In the genomic region with DNA sequence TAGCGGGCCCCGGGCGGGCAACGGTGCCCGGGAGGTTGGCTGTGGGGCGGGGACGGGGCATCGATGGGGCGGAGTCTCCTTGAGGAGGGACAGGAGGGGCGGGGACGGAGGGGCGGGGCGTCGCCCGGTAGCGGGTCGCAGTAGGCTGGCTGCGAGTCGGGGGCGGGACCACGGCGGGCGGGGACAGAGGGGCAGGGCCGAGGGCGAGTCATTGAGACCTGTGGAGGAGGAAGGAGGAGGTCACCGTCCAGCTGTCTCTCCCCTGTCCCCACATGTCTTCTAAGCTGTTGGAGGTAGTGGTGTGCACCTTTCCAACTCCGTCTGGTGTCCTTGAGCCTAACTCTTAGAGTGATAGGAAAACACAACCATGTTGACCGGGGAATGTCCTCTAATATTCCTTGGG, we compare ENCODE assay signal across 8 cellular contexts. TPM values are rescaled to one million over a fixed set of nuclear protein-coding genes. Genes with fewer than 3 reads are reported as not detected.
DNase-seq lines count a peak whose midpoint lies in the region; FAIRE-seq and TF ChIP-seq lines count a peak whose summit lies in the region.

A gene (minus strand): TSS at position 54 of the 403 bp plus-strand sequence. CDS start 284 bp downstream, outside the sequence.

- H3K36me3 Mint-ChIP-seq in activated naive CD4-positive, alpha-beta T cell treated with anti-CD3 and anti-CD28 coated beads, Interleukin-2, amount 10 ng/mL, durations not matched to agents 7 days and 5 days: peaks cover 1% of the 10 kb centered on the region

- no peaks in the 10 kb centered on the region for H3K9me3 Mint-ChIP-seq in activated naive CD4-positive, alpha-beta T cell treated with anti-CD3 and anti-CD28 coated beads, Interleukin-2, amount 10 ng/mL, durations not matched to agents 7 days and 5 days

- POLR2A ChIA-PET in HEK293T (lab: Yijun Ruan, JAX): interaction anchor here (1.5 to 2.0 kb wide), 3 partner anchors 16 to 61 kb away, joined by 4 to 10 read pairs (median 5); a partner anchor contains a TSS

- peaks cover 36% of the 10 kb centered on the region for H3K4me1 Mint-ChIP-seq in activated naive CD4-positive, alpha-beta T cell treated with anti-CD3 and anti-CD28 coated beads, Interleukin-2, amount 10 ng/mL, durations not matched to agents 7 days and 5 days

- peak within 1 kb of the TSS; percentile 88 for H3K9ac ChIP-seq in SK-N-MC (ENCODE audit: insufficient read length)
- peak within 1 kb of the TSS; percentile 77 to 92 (median 82) for H3K9ac ChIP-seq in subcutaneous abdominal adipose tissue (ENCODE audit: low read length in 5 of 5)

- TF ChIP-seq CTCF in neutrophil (IDR thresholded peaks at IDR 0.05): no peak

- H3K4me3 ChIP-seq in SK-N-MC (peak within 1 kb of the TSS; percentile 97), neutrophil (ENCODE audit: low read depth in 1 of 2, low read length in 1 of 2) (peak within 1 kb of the TSS; percentile 95 to 99), subcutaneous abdominal adipose tissue (ENCODE audit: low read depth in 1 of 5, low read length in 5 of 5) (peak within 1 kb of the TSS; percentile 87 to 95 (median 88))

- no peaks in the 10 kb centered on the region for H3K27me3 ChIP-seq in neutrophil
- no peaks in the 10 kb centered on the region for H3K27me3 ChIP-seq in subcutaneous abdominal adipose tissue (ENCODE audit: control insufficient read depth in 5 of 5, insufficient read depth in 4 of 5, low read length in 5 of 5)

- H3K9me3 ChIP-seq in SK-N-MC (ENCODE audit: low read depth, low read length) (no peaks in the 10 kb centered on the region), neutrophil (no peaks in the 10 kb centered on the region), subcutaneous abdominal adipose tissue (ENCODE audit: control insufficient read depth in 5 of 5, low read length in 5 of 5) (no peaks in the 10 kb centered on the region)

- H3K27ac Mint-ChIP-seq in activated naive CD4-positive, alpha-beta T cell treated with anti-CD3 and anti-CD28 coated beads, Interleukin-2, amount 10 ng/mL, durations not matched to agents 7 days and 5 days: peak within 1 kb of the TSS; percentile 96

- H3K4me1 ChIP-seq in neutrophil (ENCODE audit: control insufficient read depth in 1 of 2, insufficient read depth in 1 of 2, low read depth in 1 of 2, low read length in 1 of 2): peaks cover 21 to 26% of the 10 kb centered on the region in 2 experiments
- peaks cover 3 to 42% (median 30%) of the 10 kb centered on the region in 5 donors for H3K4me1 ChIP-seq in subcutaneous abdominal adipose tissue (ENCODE audit: control insufficient read depth in 5 of 5, insufficient read depth in 5 of 5, low read length in 5 of 5)

- H3K27me3 Mint-ChIP-seq in activated naive CD4-positive, alpha-beta T cell treated with anti-CD3 and anti-CD28 coated beads, Interleukin-2, amount 10 ng/mL, durations not matched to agents 7 days and 5 days: peaks cover 18% of the 10 kb centered on the region

- no peak for FAIRE-seq in frontal cortex (lab: Jason Lieb, UNC)

- H3K27ac ChIP-seq in SK-N-MC: peak within 1 kb of the TSS; percentile 93
- H3K27ac ChIP-seq in neutrophil: peak within 1 kb of the TSS; percentile 91
- peak within 1 kb of the TSS; percentile 96 for H3K27ac ChIP-seq in subcutaneous abdominal adipose tissue (ENCODE audit: low read depth, low read length)

- no peaks in the 10 kb centered on the region for H3K36me3 ChIP-seq in SK-N-MC (ENCODE audit: insufficient read depth, low read length)
- peaks cover 5% of the 10 kb centered on the region for H3K36me3 ChIP-seq in neutrophil
- peaks cover 0 to 22% (median 20%) of the 10 kb centered on the region in 5 donors for H3K36me3 ChIP-seq in subcutaneous abdominal adipose tissue (ENCODE audit: control insufficient read depth in 5 of 5, insufficient read depth in 5 of 5, low read length in 5 of 5)

- CTCF ChIA-PET in HEK293T (lab: Yijun Ruan, JAX): no interaction called here
- CTCF ChIA-PET in activated naive CD4-positive, alpha-beta T cell treated with anti-CD3 and anti-CD28 coated beads, Interleukin-2, amount 10 ng/mL, durations not matched to agents 7 days and 5 days (lab: Charles Lee): interaction anchor here (1.5 kb wide), 1 partner anchor 513 kb away, joined by 4 read pairs; no protein-coding TSS in a partner anchor

- peak; percentile 100 for DNase-seq in GM03348 (ENCODE audit: low spot score)
- peak; percentile 99 for DNase-seq in HEK293T (ENCODE audit: extremely low spot score)
- peak; percentile 88 for DNase-seq in MV-4-11 (lab: John Stamatoyannopoulos, UW)
- DNase-seq in SK-N-MC (ENCODE audit: low read depth, low spot score): peak; percentile 37
- peak; percentile 98 for DNase-seq in activated naive CD4-positive, alpha-beta T cell treated with anti-CD3 and anti-CD28 coated beads, Interleukin-2, amount 10 ng/mL, durations not matched to agents 7 days and 5 days
- DNase-seq in frontal cortex (ENCODE audit: low spot score in 2 of 2): peak; percentile 100

- H3K4me3 Mint-ChIP-seq in activated naive CD4-positive, alpha-beta T cell treated with anti-CD3 and anti-CD28 coated beads, Interleukin-2, amount 10 ng/mL, durations not matched to agents 7 days and 5 days: peak within 1 kb of the TSS; percentile 96

TF ChIP-seq in HEK293T, 16 proteins besides CTCF, POLR2A, EP300 and RAD21:
- TF ChIP-seq, protein P1, sequence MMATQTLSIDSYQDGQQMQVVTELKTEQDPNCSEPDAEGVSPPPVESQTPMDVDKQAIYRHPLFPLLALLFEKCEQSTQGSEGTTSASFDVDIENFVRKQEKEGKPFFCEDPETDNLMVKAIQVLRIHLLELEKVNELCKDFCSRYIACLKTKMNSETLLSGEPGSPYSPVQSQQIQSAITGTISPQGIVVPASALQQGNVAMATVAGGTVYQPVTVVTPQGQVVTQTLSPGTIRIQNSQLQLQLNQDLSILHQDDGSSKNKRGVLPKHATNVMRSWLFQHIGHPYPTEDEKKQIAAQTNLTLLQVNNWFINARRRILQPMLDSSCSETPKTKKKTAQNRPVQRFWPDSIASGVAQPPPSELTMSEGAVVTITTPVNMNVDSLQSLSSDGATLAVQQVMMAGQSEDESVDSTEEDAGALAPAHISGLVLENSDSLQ (IDR thresholded peaks at IDR 0.05): peak; percentile 55; the same call in 1 of the 2 replicates
- no peak for TF ChIP-seq ZNF384 (IDR thresholded peaks at IDR 0.05)
- TF ChIP-seq ELF4 (IDR thresholded peaks at IDR 0.05): peak; percentile 22; the same call in 1 of the 2 replicates

RNA-seq across cellular contexts. Expression of the gene that starts here (rescaled TPM):
- total RNA-seq in frontal cortex: 12.2 TPM

Comparison
In these comparisons a context has a peak if more than half of its experiments do, and no peak if none do; other contexts are left out.
1. Peak in every context shown above with its lines: DNase-seq, H3K4me3 ChIP-seq and H3K27ac ChIP-seq.
2. DNase-seq: peak in every context shown above with its lines; median percentile 100 in GM03348; 100 in frontal cortex; 99 in HEK293T; 98 in activated naive CD4-positive, alpha-beta T cell treated with anti-CD3 and anti-CD28 coated beads, Interleukin-2, amount 10 ng/mL, durations not matched to agents 7 days and 5 days; 88 in MV-4-11; 37 in SK-N-MC.